Comparison of ENCODE assay signal across 18 cellular contexts in genomic region chr2:23419171-23420090, GRCh38. TPM values are rescaled to one million over a fixed set of nuclear protein-coding genes. Genes with fewer than 3 reads are reported as not detected.
DNase-seq lines count a peak whose midpoint lies in the region; ATAC-seq and TF ChIP-seq lines count a peak whose summit lies in the region.
"Had no signal": no experiment of that assay in that cellular context is flagged by ENCODE, and none has a peak within 500 bp of the region (broad histone marks: within the 10 kb centered on the region; RNA-seq: fewer than 3 reads in every experiment).

No MANE protein-coding gene starts in this region.

- H3K27ac ChIP-seq in esophagus muscularis mucosa (replicated peaks in 1 of 4) (peak overlapping the region; percentile 56 to 76 (median 68)), suprapubic skin (peak overlapping the region; percentile 26)
- H3K27ac ChIP-seq: breast epithelium, ovary, SK-N-MC, vagina had no signal

- no peak overlapping the region for H3K4me3 Mint-ChIP-seq in effector memory CD8-positive, alpha-beta T cell
- no peak overlapping the region for H3K4me3 Mint-ChIP-seq in activated naive CD4-positive, alpha-beta T cell treated with anti-CD3 and anti-CD28 coated beads, Interleukin-2, amount 10 ng/mL, durations not matched to agents 7 days and 5 days
- H3K4me3 Mint-ChIP-seq: activated CD4-positive, alpha-beta memory T cell treated with anti-CD3 and anti-CD28 coated beads, Interleukin-2, amount 10 ng/mL, durations not matched to agents 7 days and 5 days; CD4-positive, CD25-positive, alpha-beta regulatory T cell had no signal

- H3K4me1 Mint-ChIP-seq in effector memory CD8-positive, alpha-beta T cell (ENCODE audit: low read depth in 2 of 2) = no peaks in the 10 kb centered on the region
- H3K4me1 Mint-ChIP-seq in activated naive CD4-positive, alpha-beta T cell treated with anti-CD3 and anti-CD28 coated beads, Interleukin-2, amount 10 ng/mL, durations not matched to agents 7 days and 5 days = no peaks in the 10 kb centered on the region
- H3K4me1 Mint-ChIP-seq: activated CD4-positive, alpha-beta memory T cell treated with anti-CD3 and anti-CD28 coated beads, Interleukin-2, amount 10 ng/mL, durations not matched to agents 7 days and 5 days; CD4-positive, CD25-positive, alpha-beta regulatory T cell had no signal

- H3K36me3 ChIP-seq in esophagus muscularis mucosa (no peaks in the 10 kb centered on the region), suprapubic skin (no peaks in the 10 kb centered on the region)
- H3K36me3 ChIP-seq: breast epithelium, ovary, vagina had no signal

- peaks cover 0 to 11% of the 10 kb centered on the region in 2 donors for H3K27me3 Mint-ChIP-seq in effector memory CD8-positive, alpha-beta T cell
- H3K27me3 Mint-ChIP-seq in activated naive CD4-positive, alpha-beta T cell treated with anti-CD3 and anti-CD28 coated beads, Interleukin-2, amount 10 ng/mL, durations not matched to agents 7 days and 5 days = peaks cover 20% of the 10 kb centered on the region
- H3K27me3 Mint-ChIP-seq: CD4-positive, CD25-positive, alpha-beta regulatory T cell had no signal

- WGBS in esophagus muscularis mucosa = 85% methylated on average over 24 of the region's 25 CpGs
- WGBS in suprapubic skin = 83% methylated on average over 24 of the region's 25 CpGs

- H3K9me3 ChIP-seq in esophagus muscularis mucosa = no peaks in the 10 kb centered on the region
- H3K9me3 ChIP-seq in suprapubic skin = no peaks in the 10 kb centered on the region
- H3K9me3 ChIP-seq: breast epithelium, ovary, vagina had no signal

- intact Hi-C loops in esophagus muscularis mucosa (cut with DNase I) = loop anchor here (10.0 kb wide), 2 partner anchors 65 to 205 kb away; no protein-coding TSS in a partner anchor
- intact Hi-C loops in posterior cingulate gyrus (cut with DNase I) = no loop called here

- no peaks in the 10 kb centered on the region for H3K9me3 Mint-ChIP-seq in effector memory CD8-positive, alpha-beta T cell
- H3K9me3 Mint-ChIP-seq in activated naive CD4-positive, alpha-beta T cell treated with anti-CD3 and anti-CD28 coated beads, Interleukin-2, amount 10 ng/mL, durations not matched to agents 7 days and 5 days = no peaks in the 10 kb centered on the region
- H3K9me3 Mint-ChIP-seq: activated CD4-positive, alpha-beta memory T cell treated with anti-CD3 and anti-CD28 coated beads, Interleukin-2, amount 10 ng/mL, durations not matched to agents 7 days and 5 days; CD4-positive, CD25-positive, alpha-beta regulatory T cell had no signal

- H3K36me3 Mint-ChIP-seq in effector memory CD8-positive, alpha-beta T cell (ENCODE audit: insufficient read depth) = no peaks in the 10 kb centered on the region
- no peaks in the 10 kb centered on the region for H3K36me3 Mint-ChIP-seq in activated naive CD4-positive, alpha-beta T cell treated with anti-CD3 and anti-CD28 coated beads, Interleukin-2, amount 10 ng/mL, durations not matched to agents 7 days and 5 days
- H3K36me3 Mint-ChIP-seq: CD4-positive, CD25-positive, alpha-beta regulatory T cell had no signal

- H3K27ac Mint-ChIP-seq in effector memory CD8-positive, alpha-beta T cell = no peak overlapping the region
- no peak overlapping the region for H3K27ac Mint-ChIP-seq in activated naive CD4-positive, alpha-beta T cell treated with anti-CD3 and anti-CD28 coated beads, Interleukin-2, amount 10 ng/mL, durations not matched to agents 7 days and 5 days
- H3K27ac Mint-ChIP-seq: activated CD4-positive, alpha-beta memory T cell treated with anti-CD3 and anti-CD28 coated beads, Interleukin-2, amount 10 ng/mL, durations not matched to agents 7 days and 5 days; CD4-positive, CD25-positive, alpha-beta regulatory T cell had no signal

- peaks cover 3 to 78% (median 63%) of the 10 kb centered on the region in 4 donors for H3K4me1 ChIP-seq in esophagus muscularis mucosa
- peaks cover 3% of the 10 kb centered on the region for H3K4me1 ChIP-seq in suprapubic skin
- H3K4me1 ChIP-seq: breast epithelium had no signal

- TF ChIP-seq EP300 in esophagus muscularis mucosa (IDR thresholded peaks at IDR 0.05) (no peak), suprapubic skin (IDR thresholded peaks at IDR 0.05) (no peak)

- H3K4me3 ChIP-seq in esophagus muscularis mucosa = no peak overlapping the region
- no peak overlapping the region for H3K4me3 ChIP-seq in suprapubic skin
- H3K4me3 ChIP-seq: breast epithelium, lung, ovary, vagina had no signal

- ATAC-seq in effector memory CD8-positive, alpha-beta T cell (replicated peaks) = no peak

- no peaks in the 10 kb centered on the region for H3K27me3 ChIP-seq in esophagus muscularis mucosa
- no peaks in the 10 kb centered on the region for H3K27me3 ChIP-seq in suprapubic skin
- H3K27me3 ChIP-seq: breast epithelium, ovary, vagina had no signal

- CTCF ChIA-PET in activated naive CD4-positive, alpha-beta T cell treated with anti-CD3 and anti-CD28 coated beads, Interleukin-2, amount 10 ng/mL, durations not matched to agents 7 days and 5 days (lab: Charles Lee) = no interaction called here

- DNase-seq in OCI-M1 (lab: John Stamatoyannopoulos, UW) = peak; percentile 8
- no peak for DNase-seq in esophagus muscularis mucosa (ENCODE audit: extremely low spot score)
- DNase-seq in myocyte (ENCODE audit: low read depth) = peak; percentile 65
- peak in 1 of 2 donors; percentile 49 for DNase-seq in suprapubic skin (ENCODE audit: low spot score in 2 of 2)
- DNase-seq in posterior cingulate gyrus = no peak
- no peak for DNase-seq in effector memory CD8-positive, alpha-beta T cell
- no peak for DNase-seq in activated naive CD4-positive, alpha-beta T cell (lab: John Stamatoyannopoulos, UW)
- DNase-seq in activated naive CD4-positive, alpha-beta T cell treated with anti-CD3 and anti-CD28 coated beads, Interleukin-2, amount 10 ng/mL, durations not matched to agents 7 days and 5 days = no peak
- DNase-seq: activated CD4-positive, alpha-beta memory T cell treated with anti-CD3 and anti-CD28 coated beads, Interleukin-2, amount 10 ng/mL, durations not matched to agents 7 days and 5 days; activated gamma-delta T cell; CD4-positive, CD25-positive, alpha-beta regulatory T cell; NCI-H2171 had no signal

- TF ChIP-seq CTCF in esophagus muscularis mucosa (IDR thresholded peaks at IDR 0.05) (no peak), suprapubic skin (IDR thresholded peaks at IDR 0.05) (no peak)

- TF ChIP-seq POLR2A in esophagus muscularis mucosa (IDR thresholded peaks at IDR 0.05; ENCODE audit: low read depth) (no peak), suprapubic skin (IDR thresholded peaks at IDR 0.05) (no peak)

RNA-seq across cellular contexts. Expression of gene KLHL29, which starts 34.5 kb away (rescaled TPM):
- 10 to 100 TPM; 22.0 to 26.1 (median 23.4) TPM for total RNA-seq in esophagus muscularis mucosa
- total RNA-seq in myocyte = 3.6 and 8.2 TPM in 2 replicates
- 9.9 TPM for polyA plus RNA-seq in myocyte (2012)
- total RNA-seq in suprapubic skin = 10 to 100 TPM; 17.1 to 30.8 (median 20.7) TPM
- total RNA-seq: G401 had no signal

Comparison
In these comparisons a context has a peak if more than half of its experiments do, and no peak if none do; other contexts are left out.
1. DNase-seq: peak in OCI-M1 (single experiment) and myocyte (single experiment); none in esophagus muscularis mucosa (single experiment), posterior cingulate gyrus (0 of 10), effector memory CD8-positive, alpha-beta T cell (0 of 3), activated naive CD4-positive, alpha-beta T cell (0 of 4) and activated naive CD4-positive, alpha-beta T cell treated with anti-CD3 and anti-CD28 coated beads, Interleukin-2, amount 10 ng/mL, durations not matched to agents 7 days and 5 days (single experiment).